Comparison of ENCODE assay signal across 7 cellular contexts in the genomic region with DNA sequence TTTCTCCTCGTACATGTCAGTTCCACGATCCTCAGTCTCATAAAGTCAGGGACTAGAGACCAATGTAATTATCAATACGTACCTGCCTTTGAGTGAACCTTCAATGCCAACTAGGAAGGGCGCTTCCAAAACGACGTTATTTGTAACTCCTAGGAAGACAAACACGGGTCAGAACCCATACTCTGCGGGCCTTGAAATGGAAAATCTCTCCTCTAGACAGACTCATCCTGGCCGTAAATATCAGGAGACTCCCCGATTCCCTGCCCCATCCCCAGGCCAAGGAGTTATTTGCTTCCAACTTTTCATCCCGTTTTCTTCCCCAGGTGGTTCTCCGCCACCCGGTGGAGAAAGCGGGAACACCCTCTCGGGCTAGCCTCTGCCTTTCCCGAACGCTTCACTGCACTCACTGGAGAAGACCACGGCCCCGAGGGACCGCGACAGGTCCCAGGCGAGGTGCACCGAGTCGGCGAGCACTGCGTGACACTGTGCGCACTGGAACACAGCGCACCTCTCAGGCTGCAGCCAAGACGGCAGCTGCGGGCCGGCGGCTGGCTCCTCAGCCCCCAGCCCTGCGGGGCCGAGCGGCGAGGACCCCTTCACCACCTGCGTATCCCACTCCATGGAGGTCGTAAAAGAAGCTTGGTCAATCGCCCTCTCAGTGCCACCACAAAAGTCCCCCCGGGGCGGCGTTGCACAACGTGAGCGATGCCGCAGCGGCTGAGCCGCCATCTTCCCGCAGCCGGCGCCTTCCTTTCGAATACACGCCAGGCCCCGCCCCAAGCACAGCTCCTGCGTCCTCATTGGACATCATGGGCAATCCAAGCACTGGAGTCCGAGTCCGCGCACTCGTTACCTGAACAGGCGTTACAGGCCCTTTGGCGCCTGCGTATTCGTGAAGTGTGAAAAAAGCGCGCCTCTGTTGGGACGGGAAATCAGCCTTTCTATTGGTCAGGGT. TPM values are rescaled to one million over a fixed set of nuclear protein-coding genes. Genes with fewer than 3 reads are reported as not detected.
A peak's percentile ranks its signal among the peaks of the same experiment; 100 is the strongest.
DNase-seq lines count a peak whose midpoint lies in the region; ATAC-seq and TF ChIP-seq lines count a peak whose summit lies in the region.

Gene OIP5 (minus strand): TSS at position 759 of the 955 bp plus-strand sequence. CDS start 30 bp downstream, at position 729.

- peak within 1 kb of the TSS; percentile 72 for H3K4me2 ChIP-seq in hepatocyte

- no peaks in the 10 kb centered on the region for H3K9me3 Mint-ChIP-seq in T-helper 2 cell treated with Interferon-gamma antibody and Interleukin-4, amounts not matched to agents 5 μg/mL and 100 μg/mL, for 36 hours

- peaks cover 47% of the 10 kb centered on the region for H3K36me3 Mint-ChIP-seq in T-helper 2 cell treated with Interferon-gamma antibody and Interleukin-4, amounts not matched to agents 5 μg/mL and 100 μg/mL, for 36 hours (ENCODE audit: low read depth)

- H2AFZ ChIP-seq in hepatocyte = peak within 1 kb of the TSS; percentile 62

- H3K4me1 Mint-ChIP-seq in T-helper 2 cell treated with Interferon-gamma antibody and Interleukin-4, amounts not matched to agents 5 μg/mL and 100 μg/mL, for 36 hours (ENCODE audit: low read depth) = peaks cover 30% of the 10 kb centered on the region

- no peaks in the 10 kb centered on the region for H3K9me2 ChIP-seq in hepatocyte (replicated peaks; ENCODE audit: insufficient read depth)

- no peaks in the 10 kb centered on the region for H4K20me1 ChIP-seq in hepatocyte (ENCODE audit: insufficient read depth, poor library complexity, severe bottlenecking)

- peak within 1 kb of the TSS; percentile 39 for H3K27ac ChIP-seq in hepatocyte

- peak; percentile 84 for TF ChIP-seq CTCF in astrocyte of the cerebellum (IDR thresholded peaks at IDR 0.05; ENCODE audit: low read depth, low read length, missing control alignments)
- peak; percentile 73 for TF ChIP-seq CTCF in hepatocyte (IDR thresholded peaks at IDR 0.05; ENCODE audit: poor library complexity)
- peak; percentile 79 for TF ChIP-seq CTCF in retinal pigment epithelial cell (conservative IDR thresholded peaks at IDR 0.05; ENCODE audit: low read depth, low read length)

- H3K4me3 ChIP-seq in astrocyte of the cerebellum (ENCODE audit: low read depth, low read length) (peak within 1 kb of the TSS; percentile 98), hepatocyte (peak within 1 kb of the TSS; percentile 51), retinal pigment epithelial cell (ENCODE audit: low read length) (peak within 1 kb of the TSS; percentile 86)

- peak within 1 kb of the TSS; percentile 97 for H3K27ac Mint-ChIP-seq in T-helper 2 cell treated with Interferon-gamma antibody and Interleukin-4, amounts not matched to agents 5 μg/mL and 100 μg/mL, for 36 hours

- H3K27me3 ChIP-seq in hepatocyte = no peaks in the 10 kb centered on the region

- no peaks in the 10 kb centered on the region for H3K4me1 ChIP-seq in hepatocyte (ENCODE audit: insufficient read depth)

- DNase-seq in NCI-H187 treated with DMSO at 0.1 percent for 48 hours (lab: John Stamatoyannopoulos, UW) = peak; percentile 82
- DNase-seq in T-helper 2 cell treated with Interferon-gamma antibody and Interleukin-4, amounts not matched to agents 5 μg/mL and 100 μg/mL, for 36 hours (ENCODE audit: low spot score) = peak; percentile 99
- DNase-seq in astrocyte of the cerebellum (ENCODE audit: low read depth) = peak; percentile 100
- DNase-seq in hepatocyte (ENCODE audit: low spot score) = peak; percentile 100
- peak; percentile 99 for DNase-seq in retinal pigment epithelial cell (ENCODE audit: low read depth)

- WGBS in hepatocyte (ENCODE audit: low lambda C conversion rate, missing lambda C conversion rate) = under 1% methylated on average over 60 of the region's 65 CpGs

- H3K79me2 ChIP-seq in hepatocyte = peaks cover 32% of the 10 kb centered on the region

- in situ Hi-C loops in astrocyte of the cerebellum (cut with HindIII; ENCODE audit: low sequenced_read_pairs) = no loop called here

- H3K36me3 ChIP-seq in hepatocyte (replicated peaks; ENCODE audit: insufficient read depth, low read depth) = no peaks in the 10 kb centered on the region

- H3K27me3 Mint-ChIP-seq in T-helper 2 cell treated with Interferon-gamma antibody and Interleukin-4, amounts not matched to agents 5 μg/mL and 100 μg/mL, for 36 hours (ENCODE audit: low read depth) = no peaks in the 10 kb centered on the region

- H3K9me3 ChIP-seq in hepatocyte (ENCODE audit: low read depth) = no peaks in the 10 kb centered on the region

- H3K4me3 Mint-ChIP-seq in T-helper 2 cell treated with Interferon-gamma antibody and Interleukin-4, amounts not matched to agents 5 μg/mL and 100 μg/mL, for 36 hours = peak within 1 kb of the TSS; percentile 98

- peak; percentile 93 for ATAC-seq in GM18502 (IDR thresholded peaks at IDR 0.05; ENCODE audit: poor library complexity, unreplicated experiment)
- ATAC-seq in HG02970 (IDR thresholded peaks at IDR 0.05; ENCODE audit: low FRiP score, unreplicated experiment) = peak; percentile 81

RNA-seq across cellular contexts. Expression of gene OIP5, which starts in this region (rescaled TPM):
- total RNA-seq in hepatocyte = 1.8 and 11.8 TPM in 2 replicates
- 3.3 and 3.6 TPM in 2 replicates for polyA plus RNA-seq in hepatocyte

Comparison
In these comparisons a context has a peak if more than half of its experiments do, and no peak if none do; other contexts are left out.
1. Peak in every context shown above with its lines: DNase-seq, ATAC-seq, H3K4me3 ChIP-seq and H3K27ac ChIP-seq.